13 cellular contexts compared by ENCODE assay signal in the genomic region with DNA sequence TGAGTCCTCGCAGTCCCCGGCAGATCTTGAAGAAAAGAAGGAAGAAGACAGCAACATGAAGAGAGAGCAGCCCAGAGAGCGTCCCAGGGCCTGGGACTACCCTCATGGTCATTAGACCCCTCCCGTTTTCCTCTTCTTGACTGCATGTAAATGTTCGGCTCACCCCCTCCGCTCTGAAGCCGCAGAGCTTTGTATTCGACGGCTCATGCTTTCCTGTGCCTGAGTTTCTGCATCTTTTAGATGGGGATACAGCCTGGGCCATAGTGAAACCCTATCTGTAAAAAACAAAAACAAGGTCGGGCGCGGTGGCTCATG. TPM values are rescaled to one million over a fixed set of nuclear protein-coding genes. Genes with fewer than 3 reads are reported as not detected.
DNase-seq lines count a peak whose midpoint lies in the region; ATAC-seq and TF ChIP-seq lines count a peak whose summit lies in the region.
"Had no signal": no experiment of that assay in that cellular context is flagged by ENCODE, and none has a peak within 500 bp of the region (broad histone marks: within the 10 kb centered on the region; RNA-seq: fewer than 3 reads in every experiment).

No MANE protein-coding gene starts in this region.

- H3K9me3 Mint-ChIP-seq in activated CD4-positive, alpha-beta T cell treated with anti-CD3 and anti-CD28 coated beads, Interleukin-2, amount 10 ng/mL, durations not matched to agents 24 days and 14 days: no peaks in the 10 kb centered on the region
- H3K9me3 Mint-ChIP-seq in natural killer cell: no peaks in the 10 kb centered on the region
- H3K9me3 Mint-ChIP-seq: activated B cell treated with CpG ODN at 0.5 μM for 24 hours, naive B cell, T-cell had no signal

- 63 to 69% methylated on average over 12 of the region's 12 CpGs for WGBS in tibial nerve, 2 donors

- H3K4me3 Mint-ChIP-seq in activated CD4-positive, alpha-beta T cell treated with anti-CD3 and anti-CD28 coated beads, Interleukin-2, amount 10 ng/mL, durations not matched to agents 24 days and 14 days: no peak overlapping the region
- no peak overlapping the region for H3K4me3 Mint-ChIP-seq in natural killer cell
- H3K4me3 Mint-ChIP-seq: activated B cell treated with CpG ODN at 0.5 μM for 24 hours, CD14-positive monocyte, naive B cell, T-cell had no signal

- no peak for TF ChIP-seq CTCF in colonic mucosa (IDR thresholded peaks at IDR 0.05)
- no peak for TF ChIP-seq CTCF in tibial nerve (IDR thresholded peaks at IDR 0.05)
- TF ChIP-seq CTCF in natural killer cell (IDR thresholded peaks at IDR 0.05): no peak

- TF ChIP-seq EP300 in tibial nerve (IDR thresholded peaks at IDR 0.05): no peak

- H3K9ac ChIP-seq in colonic mucosa (ENCODE audit: low read depth in 2 of 2, low read length in 2 of 2): no peak overlapping the region

- H3K27ac Mint-ChIP-seq in activated CD4-positive, alpha-beta T cell treated with anti-CD3 and anti-CD28 coated beads, Interleukin-2, amount 10 ng/mL, durations not matched to agents 24 days and 14 days: peak overlapping the region; percentile 21
- H3K27ac Mint-ChIP-seq in natural killer cell: no peak overlapping the region
- H3K27ac Mint-ChIP-seq: activated B cell treated with CpG ODN at 0.5 μM for 24 hours, CD14-positive monocyte had no signal

- H3K27ac ChIP-seq in colonic mucosa (peak overlapping the region; percentile 50), tibial nerve (peak overlapping the region in 3 of 4 donors; percentile 45 to 78 (median 61))

- DNase-seq in activated CD4-positive, alpha-beta T cell treated with anti-CD3 and anti-CD28 coated beads, Interleukin-2, amount 10 ng/mL, durations not matched to agents 24 days and 14 days: no peak
- no peak for DNase-seq in activated CD4-positive, alpha-beta T cell treated with anti-CD3 and anti-CD28 coated beads, Interleukin-2, amount 50 U/mL, for 4 hours
- no peak for DNase-seq in colonic mucosa
- DNase-seq in tibial nerve (ENCODE audit: low spot score in 2 of 2): no peak
- DNase-seq in natural killer cell: no peak
- no peak for DNase-seq in stimulated activated naive CD4-positive, alpha-beta T cell treated with Interleukin-2 at 50 U/mL for 16 hours (lab: John Stamatoyannopoulos, UW)
- no peak for DNase-seq in D341Med (ENCODE audit: low spot score)
- DNase-seq: activated B cell treated with CpG ODN at 0.5 μM for 24 hours, naive B cell had no signal

- no peaks in the 10 kb centered on the region for H3K36me3 ChIP-seq in colonic mucosa
- no peaks in the 10 kb centered on the region for H3K36me3 ChIP-seq in neuron (ENCODE audit: insufficient read depth, low read length)
- peaks cover 0 to 15% (median 0%) of the 10 kb centered on the region in 3 donors for H3K36me3 ChIP-seq in tibial nerve

- H3K27me3 ChIP-seq in colonic mucosa (no peaks in the 10 kb centered on the region), neuron (ENCODE audit: insufficient read depth, low read length) (no peaks in the 10 kb centered on the region), tibial nerve (no peaks in the 10 kb centered on the region)
- H3K27me3 ChIP-seq: heart left ventricle had no signal

- ATAC-seq in natural killer cell: no peak

- no peaks in the 10 kb centered on the region for H3K4me1 ChIP-seq in colonic mucosa
- peaks cover 3% of the 10 kb centered on the region for H3K4me1 ChIP-seq in neuron (ENCODE audit: insufficient read depth, low read length)
- H3K4me1 ChIP-seq in tibial nerve: peaks cover 0 to 20% (median 2%) of the 10 kb centered on the region in 4 donors

- intact Hi-C loops in activated CD4-positive, alpha-beta T cell treated with anti-CD3 and anti-CD28 coated beads, Interleukin-2, amount 10 ng/mL, durations not matched to agents 24 days and 14 days (cut with micrococcal nuclease): no loop called here
- intact Hi-C loops in colonic mucosa (cut with DNase I): no loop called here
- intact Hi-C loops in natural killer cell (cut with micrococcal nuclease): no loop called here

- H3K4me3 ChIP-seq in colonic mucosa (no peak overlapping the region), neuron (ENCODE audit: low read length) (no peak overlapping the region), tibial nerve (no peak overlapping the region)
- H3K4me3 ChIP-seq: heart left ventricle had no signal

- H3K4me1 Mint-ChIP-seq in activated CD4-positive, alpha-beta T cell treated with anti-CD3 and anti-CD28 coated beads, Interleukin-2, amount 10 ng/mL, durations not matched to agents 24 days and 14 days: peaks cover 24% of the 10 kb centered on the region
- peaks cover 0 to 5% of the 10 kb centered on the region in 2 donors for H3K4me1 Mint-ChIP-seq in natural killer cell
- H3K4me1 Mint-ChIP-seq: CD14-positive monocyte had no signal

- H2AFZ ChIP-seq in neuron (ENCODE audit: low read depth, low read length): peak overlapping the region; percentile 29

- no peaks in the 10 kb centered on the region for H3K27me3 Mint-ChIP-seq in activated CD4-positive, alpha-beta T cell treated with anti-CD3 and anti-CD28 coated beads, Interleukin-2, amount 10 ng/mL, durations not matched to agents 24 days and 14 days
- H3K27me3 Mint-ChIP-seq in natural killer cell (ENCODE audit: low read depth in 2 of 2): no peaks in the 10 kb centered on the region
- H3K27me3 Mint-ChIP-seq: activated B cell treated with CpG ODN at 0.5 μM for 24 hours, naive B cell, T-cell had no signal

- TF ChIP-seq POLR2A in tibial nerve (IDR thresholded peaks at IDR 0.05): no peak

- H3K9me3 ChIP-seq in colonic mucosa (no peaks in the 10 kb centered on the region), neuron (ENCODE audit: low read length) (no peaks in the 10 kb centered on the region), tibial nerve (no peaks in the 10 kb centered on the region)
- H3K9me3 ChIP-seq: heart left ventricle had no signal

- H3K36me3 Mint-ChIP-seq in activated CD4-positive, alpha-beta T cell treated with anti-CD3 and anti-CD28 coated beads, Interleukin-2, amount 10 ng/mL, durations not matched to agents 24 days and 14 days (ENCODE audit: low read depth): peaks cover 37% of the 10 kb centered on the region
- no peaks in the 10 kb centered on the region for H3K36me3 Mint-ChIP-seq in natural killer cell
- H3K36me3 Mint-ChIP-seq: CD14-positive monocyte, naive B cell had no signal

RNA-seq across cellular contexts. Expression of a gene that starts 7.7 kb away (rescaled TPM):
- 22.7 and 23.4 TPM in 2 replicates for total RNA-seq in activated CD4-positive, alpha-beta T cell treated with anti-CD3 and anti-CD28 coated beads, Interleukin-2, amount 10 ng/mL, durations not matched to agents 24 days and 14 days
- 1 to 10 TPM; 3.3 to 5.1 TPM for total RNA-seq in colonic mucosa
- total RNA-seq in tibial nerve: 10 to 100 TPM in 3 of 4 donors, 1 to 10 TPM in 1; 9.4 to 27.2 (median 21.1) TPM
- 1 to 10 TPM; 4.1 to 7.1 (median 5.9) TPM for total RNA-seq in natural killer cell

RNA-seq across cellular contexts. Expression of a gene that starts 47.1 kb away (rescaled TPM):
- total RNA-seq in activated CD4-positive, alpha-beta T cell treated with anti-CD3 and anti-CD28 coated beads, Interleukin-2, amount 10 ng/mL, durations not matched to agents 24 days and 14 days: 1.2 and 1.7 TPM in 2 replicates
- total RNA-seq in colonic mucosa: 1 to 10 TPM; 1.6 TPM
- 10 to 100 TPM in 1 of 4 donors, 1 to 10 TPM in 3; 5.0 to 12.3 (median 6.3) TPM for total RNA-seq in tibial nerve
- total RNA-seq in natural killer cell: 1 to 10 TPM; 1.2 to 3.7 (median 2.3) TPM
